14 cellular contexts compared by ENCODE assay signal in genomic region chr10:34407227-34407626, GRCh38.
DNase-seq lines count a peak whose midpoint lies in the region; ATAC-seq and TF ChIP-seq lines count a peak whose summit lies in the region.
"Had no signal": no experiment of that assay in that cellular context is flagged by ENCODE, and none has a peak within 500 bp of the region (broad histone marks: within the 10 kb centered on the region; RNA-seq: fewer than 3 reads in every experiment).

No MANE protein-coding gene starts in this region.

- H3K36me3 ChIP-seq in colonic mucosa: no peaks in the 10 kb centered on the region
- no peaks in the 10 kb centered on the region for H3K36me3 ChIP-seq in Peyer's patch

- no peak overlapping the region for H3K9ac ChIP-seq in colonic mucosa (ENCODE audit: low read depth in 2 of 2, low read length in 2 of 2)

- no peak for ATAC-seq in GM19452 (IDR thresholded peaks at IDR 0.05; ENCODE audit: unreplicated experiment)
- ATAC-seq: GM23338 had no signal

- peak; percentile 23 for DNase-seq in ELR (ENCODE audit: low read depth)
- peak; percentile 15 for DNase-seq in NCI-H2029 (lab: John Stamatoyannopoulos, UW)
- peak; percentile 72 for DNase-seq in fibroblast of mammary gland (ENCODE audit: low read depth)
- peak; percentile 13 for DNase-seq in pulmonary artery endothelial cell (ENCODE audit: low read depth, low spot score)
- no peak for DNase-seq in colonic mucosa
- DNase-seq in posterior vena cava (ENCODE audit: low spot score): no peak
- no peak for DNase-seq in Peyer's patch
- DNase-seq: activated B cell treated with CpG ODN at 0.5 μM for 24 hours, hippocampal formation, MM.1S had no signal

- H3K4me1 ChIP-seq in colonic mucosa: peaks cover 8% of the 10 kb centered on the region
- H3K4me1 ChIP-seq in Peyer's patch: peaks cover 0 to 5% (median 0%) of the 10 kb centered on the region in 4 donors

- no peak overlapping the region for H3K4me3 ChIP-seq in fibroblast of mammary gland (ENCODE audit: control insufficient read depth, low read depth, low read length)
- no peak overlapping the region for H3K4me3 ChIP-seq in colonic mucosa
- H3K4me3 ChIP-seq in Peyer's patch: no peak overlapping the region
- H3K4me3 ChIP-seq: coronary artery, GM23338, skin epidermis had no signal

- intact Hi-C loops in colonic mucosa (cut with DNase I): no loop called here
- intact Hi-C loops in posterior vena cava (cut with DNase I): no loop called here

- no peaks in the 10 kb centered on the region for H3K9me3 ChIP-seq in colonic mucosa
- no peaks in the 10 kb centered on the region for H3K9me3 ChIP-seq in Peyer's patch

- no peak for TF ChIP-seq POLR2A in Peyer's patch (IDR thresholded peaks at IDR 0.05)

- TF ChIP-seq CTCF in fibroblast of mammary gland (conservative IDR thresholded peaks at IDR 0.05; ENCODE audit: control insufficient read depth, insufficient read depth, low read depth, low read length) (no peak), colonic mucosa (IDR thresholded peaks at IDR 0.05) (no peak), Peyer's patch (IDR thresholded peaks at IDR 0.05) (no peak)

- H3K27me3 ChIP-seq in colonic mucosa: no peaks in the 10 kb centered on the region
- no peaks in the 10 kb centered on the region for H3K27me3 ChIP-seq in Peyer's patch

- H3K27ac ChIP-seq in colonic mucosa (no peak overlapping the region), Peyer's patch (no peak overlapping the region)
- H3K27ac ChIP-seq: coronary artery, skin epidermis had no signal

Comparison
In these comparisons a context has a peak if more than half of its experiments do, and no peak if none do; other contexts are left out.
1. DNase-seq: peak in ELR (single experiment), NCI-H2029 (single experiment), fibroblast of mammary gland (single experiment) and pulmonary artery endothelial cell (single experiment); none in colonic mucosa (single experiment), posterior vena cava (single experiment) and Peyer's patch (0 of 3).